19 cellular contexts compared by ENCODE assay signal in the genomic region with DNA sequence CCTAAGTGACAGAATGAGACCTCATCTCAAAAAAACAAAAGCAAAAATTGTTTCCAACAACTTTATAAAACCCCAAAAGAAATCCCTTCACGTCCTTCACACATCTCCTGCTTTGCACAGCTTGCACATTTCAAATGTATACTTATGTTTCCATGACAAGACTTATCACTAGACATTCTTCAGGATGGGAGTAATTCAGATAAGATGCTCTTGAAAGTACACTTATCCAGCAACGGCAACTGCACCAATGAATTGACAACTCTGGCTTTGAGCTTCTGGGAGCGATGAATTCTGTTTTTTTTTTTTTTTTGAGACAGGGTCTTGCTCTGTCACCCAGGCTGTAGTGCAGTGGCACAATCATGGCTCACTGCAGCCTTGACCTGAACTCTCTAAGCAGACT. TPM values are rescaled to one million over a fixed set of nuclear protein-coding genes. Genes with fewer than 3 reads are reported as not detected.
DNase-seq lines count a peak whose midpoint lies in the region; ATAC-seq, FAIRE-seq and TF ChIP-seq lines count a peak whose summit lies in the region.
"Had no signal": no experiment of that assay in that cellular context is flagged by ENCODE, and none has a peak within 500 bp of the region (broad histone marks: within the 10 kb centered on the region; RNA-seq: fewer than 3 reads in every experiment).

No MANE protein-coding gene starts in this region.

- no peak overlapping the region for H3K4me3 Mint-ChIP-seq in activated naive CD8-positive, alpha-beta T cell treated with anti-CD3 and anti-CD28 coated beads, Interleukin-2, amount 50 U/mL, for 24 hours
- no peak overlapping the region for H3K4me3 Mint-ChIP-seq in activated naive CD8-positive, alpha-beta T cell treated with anti-CD3 and anti-CD28 coated beads for 36 hours
- H3K4me3 Mint-ChIP-seq in astrocyte (ENCODE audit: unreplicated experiment) = no peak overlapping the region
- H3K4me3 Mint-ChIP-seq in CD4-positive, alpha-beta memory T cell = no peak overlapping the region

- peaks cover 14% of the 10 kb centered on the region for H3F3A ChIP-seq in smooth muscle cell (ENCODE audit: low read depth)

- peak overlapping the region; percentile 71 for H3K27ac Mint-ChIP-seq in activated naive CD8-positive, alpha-beta T cell treated with anti-CD3 and anti-CD28 coated beads, Interleukin-2, amount 50 U/mL, for 24 hours
- H3K27ac Mint-ChIP-seq in activated naive CD8-positive, alpha-beta T cell treated with anti-CD3 and anti-CD28 coated beads for 36 hours = no peak overlapping the region
- no peak overlapping the region for H3K27ac Mint-ChIP-seq in astrocyte (ENCODE audit: unreplicated experiment)
- peak overlapping the region in 1 of 7 donors; percentile 50 for H3K27ac Mint-ChIP-seq in CD4-positive, alpha-beta memory T cell

- H3K79me2 ChIP-seq in astrocyte (ENCODE audit: insufficient read depth, low read length) (no peaks in the 10 kb centered on the region), smooth muscle cell (ENCODE audit: low read depth) (no peaks in the 10 kb centered on the region)

- peaks cover 19% of the 10 kb centered on the region for H3K4me1 Mint-ChIP-seq in activated naive CD8-positive, alpha-beta T cell treated with anti-CD3 and anti-CD28 coated beads, Interleukin-2, amount 50 U/mL, for 24 hours
- H3K4me1 Mint-ChIP-seq in activated naive CD8-positive, alpha-beta T cell treated with anti-CD3 and anti-CD28 coated beads for 36 hours = peaks cover 15% of the 10 kb centered on the region
- H3K4me1 Mint-ChIP-seq in astrocyte (ENCODE audit: low read depth, unreplicated experiment) = peaks cover 22% of the 10 kb centered on the region
- H3K4me1 Mint-ChIP-seq in CD4-positive, alpha-beta memory T cell = peaks cover 7 to 13% (median 12%) of the 10 kb centered on the region in 4 donors

- H3K9ac ChIP-seq in astrocyte (ENCODE audit: low read length) = no peak overlapping the region
- no peak overlapping the region for H3K9ac ChIP-seq in smooth muscle cell (ENCODE audit: low read depth)
- H3K9ac ChIP-seq: BLaER1, GM23248 had no signal

- intact Hi-C loops in CD4-positive, alpha-beta memory T cell (cut with micrococcal nuclease) = no loop called here

- H3K27me3 Mint-ChIP-seq in activated naive CD8-positive, alpha-beta T cell treated with anti-CD3 and anti-CD28 coated beads, Interleukin-2, amount 50 U/mL, for 24 hours = no peaks in the 10 kb centered on the region
- H3K27me3 Mint-ChIP-seq in activated naive CD8-positive, alpha-beta T cell treated with anti-CD3 and anti-CD28 coated beads for 36 hours = no peaks in the 10 kb centered on the region
- no peaks in the 10 kb centered on the region for H3K27me3 Mint-ChIP-seq in astrocyte (ENCODE audit: low read depth, unreplicated experiment)
- no peaks in the 10 kb centered on the region for H3K27me3 Mint-ChIP-seq in CD4-positive, alpha-beta memory T cell

- TF ChIP-seq CTCF in astrocyte (IDR thresholded peaks at IDR 0.05; ENCODE audit: insufficient read depth, low read depth, low read length) = no peak
- TF ChIP-seq CTCF in fibroblast of villous mesenchyme (IDR thresholded peaks at IDR 0.05; ENCODE audit: insufficient read depth, low read depth, low read length) = no peak
- TF ChIP-seq CTCF in smooth muscle cell (IDR thresholded peaks at IDR 0.05; ENCODE audit: borderline replicate concordance, insufficient read depth, poor library complexity, severe bottlenecking) = no peak

- no peak overlapping the region for H3K4me3 ChIP-seq in astrocyte (ENCODE audit: insufficient read depth, low read depth, low read length)
- H3K4me3 ChIP-seq in fibroblast of villous mesenchyme (ENCODE audit: low read depth, low read length) = no peak overlapping the region
- no peak overlapping the region for H3K4me3 ChIP-seq in smooth muscle cell
- no peak overlapping the region for H3K4me3 ChIP-seq in CD4-positive, alpha-beta memory T cell (ENCODE audit: low read length in 2 of 2)
- H3K4me3 ChIP-seq: BLaER1, GM12878, GM23248 had no signal

- 29% methylated on average over 3 of the region's 3 CpGs for WGBS in smooth muscle cell (ENCODE audit: low lambda C conversion rate)

- no peak for DNase-seq in activated naive CD8-positive, alpha-beta T cell treated with anti-CD3 and anti-CD28 coated beads, Interleukin-2, amount 50 U/mL, for 24 hours
- DNase-seq in activated naive CD8-positive, alpha-beta T cell treated with anti-CD3 and anti-CD28 coated beads for 36 hours = no peak
- peak; percentile 52 for DNase-seq in astrocyte (ENCODE audit: low read depth)
- DNase-seq in fibroblast of villous mesenchyme (ENCODE audit: low read depth) = peak; percentile 70
- no peak for DNase-seq in smooth muscle cell (lab: John Stamatoyannopoulos, UW; ENCODE audit: unreplicated experiment)
- DNase-seq in MV-4-11 (lab: John Stamatoyannopoulos, UW) = no peak
- no peak for DNase-seq in CD4-positive, alpha-beta memory T cell
- DNase-seq: 8988T, AML-193, Calu3, DMS 273 treated with DMSO at 0.1 percent for 48 hours, DMS79, GM23248 had no signal

- H3K4me2 ChIP-seq in astrocyte (ENCODE audit: low read length) (no peak overlapping the region), smooth muscle cell (no peak overlapping the region)
- H3K4me2 ChIP-seq: BLaER1 had no signal

- H2AFZ ChIP-seq in astrocyte (ENCODE audit: low read depth, low read length) (no peak overlapping the region), smooth muscle cell (ENCODE audit: low read depth) (no peak overlapping the region)
- H2AFZ ChIP-seq: GM23248 had no signal

- POLR2A ChIA-PET in CD4-positive, alpha-beta memory T cell (lab: Charles Lee; ENCODE audit: partially characterized antibody) = interaction anchor here (0.6 kb wide), 1 partner anchor 285 kb away, joined by 5 read pairs; no protein-coding TSS in a partner anchor

- H4K20me1 ChIP-seq in astrocyte (ENCODE audit: insufficient read depth, low read length) (no peaks in the 10 kb centered on the region), smooth muscle cell (ENCODE audit: low read depth) (no peaks in the 10 kb centered on the region)
- H4K20me1 ChIP-seq: BLaER1 had no signal

- no peak for ATAC-seq in activated naive CD8-positive, alpha-beta T cell treated with anti-CD3 and anti-CD28 coated beads, Interleukin-2, amount 50 U/mL, for 24 hours
- no peak for ATAC-seq in HG03469 (IDR thresholded peaks at IDR 0.05; ENCODE audit: unreplicated experiment)
- ATAC-seq: GM12878, HCT116 had no signal

- peaks cover 81% of the 10 kb centered on the region for H3K36me3 Mint-ChIP-seq in activated naive CD8-positive, alpha-beta T cell treated with anti-CD3 and anti-CD28 coated beads, Interleukin-2, amount 50 U/mL, for 24 hours (ENCODE audit: low read depth)
- peaks cover 48% of the 10 kb centered on the region for H3K36me3 Mint-ChIP-seq in activated naive CD8-positive, alpha-beta T cell treated with anti-CD3 and anti-CD28 coated beads for 36 hours
- peaks cover 16% of the 10 kb centered on the region for H3K36me3 Mint-ChIP-seq in astrocyte (ENCODE audit: low read depth, unreplicated experiment)
- peaks cover 53 to 61% of the 10 kb centered on the region in 2 donors for H3K36me3 Mint-ChIP-seq in CD4-positive, alpha-beta memory T cell

- peaks cover 14% of the 10 kb centered on the region for H3K36me3 ChIP-seq in astrocyte (ENCODE audit: insufficient read depth, low read length)
- no peaks in the 10 kb centered on the region for H3K36me3 ChIP-seq in smooth muscle cell (ENCODE audit: low read depth)
- peaks cover 7% of the 10 kb centered on the region for H3K36me3 ChIP-seq in CD4-positive, alpha-beta memory T cell (ENCODE audit: insufficient read depth, low read length)

- H3K4me1 ChIP-seq in astrocyte (ENCODE audit: insufficient read depth, low read length) = peaks cover 22% of the 10 kb centered on the region
- H3K4me1 ChIP-seq in smooth muscle cell (ENCODE audit: low read depth) = peaks cover 13% of the 10 kb centered on the region
- H3K4me1 ChIP-seq in CD4-positive, alpha-beta memory T cell (ENCODE audit: insufficient read depth, low read length) = no peaks in the 10 kb centered on the region
- H3K4me1 ChIP-seq: BLaER1 had no signal

- no peaks in the 10 kb centered on the region for H3K9me3 ChIP-seq in astrocyte (ENCODE audit: insufficient read depth, low read depth, low read length)
- H3K9me3 ChIP-seq in smooth muscle cell (replicated peaks; ENCODE audit: low read depth) = no peaks in the 10 kb centered on the region
- no peaks in the 10 kb centered on the region for H3K9me3 ChIP-seq in CD4-positive, alpha-beta memory T cell (ENCODE audit: control insufficient read depth in 1 of 2, low read length in 2 of 2)
- H3K9me3 ChIP-seq: BLaER1 had no signal

- no peak for FAIRE-seq in astrocyte (lab: Jason Lieb, UNC)
- FAIRE-seq: GM12878, GM18507, H54 had no signal

- CTCF ChIA-PET in CD4-positive, alpha-beta memory T cell (lab: Charles Lee; ENCODE audit: partially characterized antibody) = interaction anchor here (0.6 to 10.9 kb wide), 5 partner anchors 11 to 589 kb away, joined by 3 to 117 read pairs (median 8); no protein-coding TSS in a partner anchor

- H3K27me3 ChIP-seq in astrocyte (ENCODE audit: insufficient read depth, low read length) (no peaks in the 10 kb centered on the region), smooth muscle cell (ENCODE audit: low read depth) (no peaks in the 10 kb centered on the region)
- no peaks in the 10 kb centered on the region for H3K27me3 ChIP-seq in CD4-positive, alpha-beta memory T cell (ENCODE audit: insufficient read depth, low read length)
- H3K27me3 ChIP-seq: BLaER1 had no signal

- no peaks in the 10 kb centered on the region for H3K9me3 Mint-ChIP-seq in activated naive CD8-positive, alpha-beta T cell treated with anti-CD3 and anti-CD28 coated beads, Interleukin-2, amount 50 U/mL, for 24 hours
- H3K9me3 Mint-ChIP-seq in activated naive CD8-positive, alpha-beta T cell treated with anti-CD3 and anti-CD28 coated beads for 36 hours = no peaks in the 10 kb centered on the region
- no peaks in the 10 kb centered on the region for H3K9me3 Mint-ChIP-seq in astrocyte (ENCODE audit: unreplicated experiment)
- H3K9me3 Mint-ChIP-seq in CD4-positive, alpha-beta memory T cell = no peaks in the 10 kb centered on the region

- no peak overlapping the region for H3K27ac ChIP-seq in astrocyte (ENCODE audit: low read depth, low read length)
- H3K27ac ChIP-seq in smooth muscle cell (ENCODE audit: low read depth) = peak overlapping the region; percentile 3
- no peak overlapping the region for H3K27ac ChIP-seq in CD4-positive, alpha-beta memory T cell (ENCODE audit: low read depth, low read length)
- H3K27ac ChIP-seq: BLaER1, GM23248 had no signal

RNA-seq across cellular contexts. Expression of a gene that starts 30.8 kb away (rescaled TPM):
- 1 to 10 TPM; 1.2 to 1.4 TPM for total RNA-seq in activated naive CD8-positive, alpha-beta T cell treated with anti-CD3 and anti-CD28 coated beads for 36 hours
- total RNA-seq in astrocyte (2.9 and 3.1 TPM in 2 replicates), fibroblast of villous mesenchyme (1.9 and 3.0 TPM in 2 replicates), smooth muscle cell (4.4 and 7.6 TPM in 2 replicates)
- polyA plus RNA-seq in smooth muscle cell = 0.80 and 0.94 TPM in 2 replicates
- under 1 TPM; 0.14 to 0.20 TPM for total RNA-seq in CD4-positive, alpha-beta memory T cell
- polyA plus RNA-seq in CD4-positive, alpha-beta memory T cell = under 1 TPM in 1 of 2 donors, not detected in 1; 0.11 TPM

RNA-seq across cellular contexts. Expression of a gene that starts 46.4 kb away (rescaled TPM):
- total RNA-seq in activated naive CD8-positive, alpha-beta T cell treated with anti-CD3 and anti-CD28 coated beads for 36 hours = 100 to 1,000 TPM; 266 to 269 TPM
- total RNA-seq in astrocyte (51.3 and 56.9 TPM in 2 replicates), fibroblast of villous mesenchyme (30.9 and 53.1 TPM in 2 replicates), smooth muscle cell (12.8 and 18.2 TPM in 2 replicates)
- polyA plus RNA-seq in smooth muscle cell = 23.8 and 25.4 TPM in 2 replicates
- total RNA-seq in CD4-positive, alpha-beta memory T cell = 10 to 100 TPM; 27.9 to 29.8 TPM
- 10 to 100 TPM; 42.2 to 48.3 TPM for polyA plus RNA-seq in CD4-positive, alpha-beta memory T cell

Comparison
In these comparisons a context has a peak if more than half of its experiments do, and no peak if none do; other contexts are left out.
1. DNase-seq: peak in astrocyte (single experiment) and fibroblast of villous mesenchyme (single experiment); none in activated naive CD8-positive, alpha-beta T cell treated with anti-CD3 and anti-CD28 coated beads, Interleukin-2, amount 50 U/mL, for 24 hours (single experiment), activated naive CD8-positive, alpha-beta T cell treated with anti-CD3 and anti-CD28 coated beads for 36 hours (single experiment), smooth muscle cell (single experiment), MV-4-11 (single experiment) and CD4-positive, alpha-beta memory T cell (0 of 5).